In the genomic region with DNA sequence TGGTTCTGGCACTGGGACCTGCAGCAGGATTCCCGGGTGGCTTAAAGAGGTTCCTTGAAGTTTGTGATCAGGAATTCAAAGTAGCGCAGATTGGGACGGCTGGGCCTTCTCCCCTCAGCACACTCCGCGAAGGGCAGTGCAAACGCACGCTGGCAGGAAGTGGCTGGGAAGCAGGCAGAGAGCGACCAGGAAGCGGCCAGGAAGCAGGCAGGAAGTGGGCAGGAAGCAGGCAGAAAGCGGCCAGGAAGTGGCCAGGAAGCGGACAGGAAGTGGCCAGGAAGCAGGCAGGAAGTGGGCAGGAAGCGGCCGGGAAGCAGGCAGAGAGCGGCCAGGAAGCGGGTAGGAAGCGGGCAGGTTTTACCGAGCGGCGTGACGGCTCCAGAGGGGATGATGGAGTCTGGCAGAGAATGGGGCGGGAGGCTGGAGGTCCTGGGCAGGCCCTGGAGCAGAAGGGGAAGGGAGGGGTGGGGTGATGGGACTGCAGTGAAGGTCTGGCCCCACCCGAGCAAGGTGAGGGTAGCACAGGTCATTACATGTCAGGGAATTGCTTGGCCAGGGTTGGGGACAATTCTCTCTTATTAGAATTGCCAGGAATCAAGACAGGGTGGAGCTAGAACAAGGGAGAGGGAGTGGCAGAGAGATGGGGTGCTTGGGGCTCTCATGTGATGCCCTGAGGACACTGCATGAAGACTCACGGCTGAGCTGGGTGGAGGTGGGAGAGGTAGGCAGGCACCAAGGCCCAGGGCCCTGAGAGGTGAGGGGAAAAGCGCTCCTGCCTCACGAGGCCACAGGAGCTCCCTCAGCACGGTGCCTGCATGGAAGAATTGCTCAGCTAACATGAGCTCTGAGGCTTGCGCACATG, we compare ENCODE assay signal across 20 cellular contexts. TPM values are rescaled to one million over a fixed set of nuclear protein-coding genes. Genes with fewer than 3 reads are reported as not detected.
A peak's percentile ranks its signal among the peaks of the same experiment; 100 is the strongest.
DNase-seq lines count a peak whose midpoint lies in the region; ATAC-seq and TF ChIP-seq lines count a peak whose summit lies in the region.
"Had no signal": no experiment of that assay in that cellular context is flagged by ENCODE, and none has a peak within 500 bp of the region (broad histone marks: within the 10 kb centered on the region; RNA-seq: fewer than 3 reads in every experiment).

No MANE protein-coding gene starts in this region.

- no peak overlapping the region for H3K4me3 ChIP-seq in CD8-positive, alpha-beta memory T cell (ENCODE audit: low read length)
- H3K4me3 ChIP-seq: heart left ventricle, right lobe of liver had no signal

- no peaks in the 10 kb centered on the region for H3K9me3 ChIP-seq in CD8-positive, alpha-beta memory T cell (ENCODE audit: low read length)
- H3K9me3 ChIP-seq: heart left ventricle, right lobe of liver had no signal

- peaks cover 3% of the 10 kb centered on the region in 2 donors for H3K27me3 Mint-ChIP-seq in CD8-positive, alpha-beta memory T cell
- H3K27me3 Mint-ChIP-seq in activated naive CD8-positive, alpha-beta T cell treated with anti-CD3 and anti-CD28 coated beads for 36 hours = peaks cover 8% of the 10 kb centered on the region
- peaks cover 0 to 4% of the 10 kb centered on the region in 2 donors for H3K27me3 Mint-ChIP-seq in natural killer cell (ENCODE audit: low read depth in 2 of 2)

- ATAC-seq in natural killer cell (peak in 2 of 3 donors; percentile 29 to 44), GM21515 (IDR thresholded peaks at IDR 0.05; ENCODE audit: unreplicated experiment) (no peak), HG03520 (IDR thresholded peaks at IDR 0.05; ENCODE audit: unreplicated experiment) (no peak)
- ATAC-seq: activated CD4-positive, CD25-positive, alpha-beta regulatory T cell treated with anti-CD3 and anti-CD28 coated beads, Interleukin-2, amount 50 U/mL, for 24 hours had no signal

- peaks cover 10 to 15% (median 13%) of the 10 kb centered on the region in 3 donors for H3K4me1 Mint-ChIP-seq in CD8-positive, alpha-beta memory T cell
- peaks cover 9% of the 10 kb centered on the region for H3K4me1 Mint-ChIP-seq in activated naive CD8-positive, alpha-beta T cell treated with anti-CD3 and anti-CD28 coated beads for 36 hours
- H3K4me1 Mint-ChIP-seq in natural killer cell = peaks cover 12 to 14% of the 10 kb centered on the region in 2 donors

- H3K27me3 ChIP-seq in CD8-positive, alpha-beta memory T cell (ENCODE audit: insufficient read depth, low read length, poor library complexity, severe bottlenecking) = no peaks in the 10 kb centered on the region
- H3K27me3 ChIP-seq: right lobe of liver had no signal

- peak overlapping the region; percentile 6 for H3K27ac ChIP-seq in CD8-positive, alpha-beta memory T cell (ENCODE audit: low read depth, low read length)
- H3K27ac ChIP-seq: right lobe of liver had no signal

- POLR2A ChIA-PET in CD8-positive, alpha-beta memory T cell (lab: Charles Lee) = no interaction called here

- H3K36me3 ChIP-seq in CD8-positive, alpha-beta memory T cell (ENCODE audit: insufficient read depth, low read length) = no peaks in the 10 kb centered on the region
- H3K36me3 ChIP-seq: heart left ventricle, right lobe of liver had no signal

- no peak for TF ChIP-seq CTCF in natural killer cell (IDR thresholded peaks at IDR 0.05)

- intact Hi-C loops in natural killer cell (cut with micrococcal nuclease) = no loop called here

- peak overlapping the region in 3 of 7 donors; percentile 12 to 40 (median 26) for H3K4me3 Mint-ChIP-seq in CD8-positive, alpha-beta memory T cell
- peak overlapping the region; percentile 42 for H3K4me3 Mint-ChIP-seq in activated naive CD8-positive, alpha-beta T cell treated with anti-CD3 and anti-CD28 coated beads for 36 hours
- no peak overlapping the region for H3K4me3 Mint-ChIP-seq in natural killer cell

- CTCF ChIA-PET in CD8-positive, alpha-beta memory T cell (lab: Charles Lee) = interaction anchor here (0.7 to 1.5 kb wide), 4 partner anchors 14 to 376 kb away, joined by 3 to 4 read pairs (median 3); no protein-coding TSS in a partner anchor

- DNase-seq in CD8-positive, alpha-beta memory T cell = peak in 4 of 5 donors; percentile 11 to 58 (median 34)
- no peak for DNase-seq in activated naive CD8-positive, alpha-beta T cell treated with anti-CD3 and anti-CD28 coated beads for 36 hours
- DNase-seq in natural killer cell (no peak), HK-2 (ENCODE audit: unreplicated experiment) (no peak)
- DNase-seq: erythroblast; GF-D8; heart left ventricle; KG1; kidney glomerular epithelial cell; NCI-H1436; OCI-M1; right lobe of liver; stimulated activated CD4-positive, alpha-beta T cell treated with anti-CD3 and anti-CD28 coated beads, Interleukin-4, amount 100 ng/mL, for 4 hours; stimulated activated naive CD4-positive, alpha-beta T cell treated with Interleukin-2 at 50 U/mL for 16 hours had no signal

- H3K9me3 Mint-ChIP-seq in CD8-positive, alpha-beta memory T cell = peaks cover 0 to 5% (median 0%) of the 10 kb centered on the region in 5 donors
- H3K9me3 Mint-ChIP-seq in activated naive CD8-positive, alpha-beta T cell treated with anti-CD3 and anti-CD28 coated beads for 36 hours = peaks cover 3% of the 10 kb centered on the region
- peaks cover 2 to 3% of the 10 kb centered on the region in 2 donors for H3K9me3 Mint-ChIP-seq in natural killer cell

- H3K36me3 Mint-ChIP-seq in CD8-positive, alpha-beta memory T cell = no peaks in the 10 kb centered on the region
- H3K36me3 Mint-ChIP-seq in activated naive CD8-positive, alpha-beta T cell treated with anti-CD3 and anti-CD28 coated beads for 36 hours = no peaks in the 10 kb centered on the region
- no peaks in the 10 kb centered on the region for H3K36me3 Mint-ChIP-seq in natural killer cell

- H3K27ac Mint-ChIP-seq in CD8-positive, alpha-beta memory T cell = peak overlapping the region; percentile 82 to 98 (median 86)
- peak overlapping the region; percentile 57 for H3K27ac Mint-ChIP-seq in activated naive CD8-positive, alpha-beta T cell treated with anti-CD3 and anti-CD28 coated beads for 36 hours
- peak overlapping the region; percentile 91 for H3K27ac Mint-ChIP-seq in natural killer cell

- peaks cover 7% of the 10 kb centered on the region for H3K4me1 ChIP-seq in CD8-positive, alpha-beta memory T cell (ENCODE audit: insufficient read depth, low read length)
- H3K4me1 ChIP-seq: right lobe of liver had no signal

TF ChIP-seq in PFSK-1, 5 proteins besides CTCF, POLR2A, EP300 and RAD21 (continues in another document):
- TF ChIP-seq FOXP2 (optimal IDR thresholded peaks at IDR 0.05; ENCODE audit: borderline replicate concordance, extremely low read depth, extremely low read length, insufficient read depth) (peak; percentile 71), TAF1 (IDR thresholded peaks at IDR 0.05; ENCODE audit: borderline replicate concordance, insufficient read depth, low read length) (no peak), POLR2AphosphoS5 (IDR thresholded peaks at IDR 0.05; ENCODE audit: low read depth, low read length) (no peak), SIN3A (IDR thresholded peaks at IDR 0.05; ENCODE audit: borderline replicate concordance, insufficient read depth, low read length) (peak; percentile 88; the same call in 1 of the 2 replicates)

RNA-seq across cellular contexts. Expression of a gene that starts 3.4 kb away (rescaled TPM):
- total RNA-seq in CD8-positive, alpha-beta memory T cell = not detected
- polyA plus RNA-seq in CD8-positive, alpha-beta memory T cell = not detected
- 2.2 TPM for polyA plus RNA-seq in PFSK-1 (2012; ENCODE audit: insufficient read length, low read depth)
- total RNA-seq in activated naive CD8-positive, alpha-beta T cell treated with anti-CD3 and anti-CD28 coated beads for 36 hours = under 1 TPM in 1 of 2 experiments, not detected in 1; 0.16 TPM
- not detected for total RNA-seq in natural killer cell
- total RNA-seq: H4, heart left ventricle, myocyte had no signal
- polyA plus RNA-seq: heart left ventricle had no signal

RNA-seq across cellular contexts. Expression of a gene that starts 40.7 kb away (rescaled TPM):
- 10 to 100 TPM; 81.4 to 94.0 TPM for total RNA-seq in CD8-positive, alpha-beta memory T cell
- polyA plus RNA-seq in CD8-positive, alpha-beta memory T cell = 72.1 TPM
- polyA plus RNA-seq in PFSK-1 (2012; ENCODE audit: insufficient read length, low read depth) = 63.0 TPM
- total RNA-seq in activated naive CD8-positive, alpha-beta T cell treated with anti-CD3 and anti-CD28 coated beads for 36 hours = 10 to 100 TPM; 70.7 to 73.9 TPM
- total RNA-seq in natural killer cell = 100 to 1,000 TPM; 124 to 135 (median 134) TPM

RNA-seq across cellular contexts. Expression of a gene that starts 40.8 kb away (rescaled TPM):
- total RNA-seq in CD8-positive, alpha-beta memory T cell = 10 to 100 TPM; 16.9 TPM
- 2.3 TPM for polyA plus RNA-seq in CD8-positive, alpha-beta memory T cell
- polyA plus RNA-seq in PFSK-1 (2012; ENCODE audit: insufficient read length, low read depth) = 2.5 TPM
- total RNA-seq in activated naive CD8-positive, alpha-beta T cell treated with anti-CD3 and anti-CD28 coated beads for 36 hours = 10 to 100 TPM in 1 of 2 experiments, 1 to 10 TPM in 1; 7.0 to 10.2 TPM
- total RNA-seq in natural killer cell = 10 to 100 TPM in 1 of 3 donors, 1 to 10 TPM in 2; 6.5 to 11.9 (median 8.4) TPM

RNA-seq across cellular contexts. Expression of a gene that starts 41.2 kb away (rescaled TPM):
- 1 to 10 TPM; 3.2 to 6.1 TPM for total RNA-seq in CD8-positive, alpha-beta memory T cell
- polyA plus RNA-seq in CD8-positive, alpha-beta memory T cell = 12.9 TPM
- polyA plus RNA-seq in PFSK-1 (2012; ENCODE audit: insufficient read length, low read depth) = not detected
- 1 to 10 TPM; 5.7 to 6.0 TPM for total RNA-seq in activated naive CD8-positive, alpha-beta T cell treated with anti-CD3 and anti-CD28 coated beads for 36 hours
- total RNA-seq in natural killer cell = 1 to 10 TPM; 1.1 to 1.8 (median 1.2) TPM

RNA-seq across cellular contexts. Expression of a gene that starts 56.3 kb away (rescaled TPM):
- 1,000 to 10,000 TPM; 2,710 to 2,878 TPM for total RNA-seq in CD8-positive, alpha-beta memory T cell
- 5,211 TPM for polyA plus RNA-seq in CD8-positive, alpha-beta memory T cell
- polyA plus RNA-seq in PFSK-1 (2012; ENCODE audit: insufficient read length, low read depth) = 6,865 TPM
- 1,000 to 10,000 TPM; 2,814 to 2,845 TPM for total RNA-seq in activated naive CD8-positive, alpha-beta T cell treated with anti-CD3 and anti-CD28 coated beads for 36 hours
- 1,000 to 10,000 TPM; 1,286 to 1,549 (median 1,294) TPM for total RNA-seq in natural killer cell

Comparison
In these comparisons a context has a peak if more than half of its experiments do, and no peak if none do; other contexts are left out.
1. DNase-seq: peak in CD8-positive, alpha-beta memory T cell (4 of 5); none in activated naive CD8-positive, alpha-beta T cell treated with anti-CD3 and anti-CD28 coated beads for 36 hours (single experiment), natural killer cell (single experiment) and HK-2 (single experiment).
2. ATAC-seq: peak in natural killer cell (2 of 3); none in GM21515 (single experiment) and HG03520 (single experiment).
3. Peak in every context shown above with its lines, with median percentiles within 50 percentile points of each other: H3K27ac Mint-ChIP-seq.